1 cellular context compared by ENCODE assay signal in genomic region chr10:77926566-77927342, GRCh38.
TF ChIP-seq lines count a peak whose summit lies in the region.

Gene DLG5, minus strand, starts transcription at chr10:77926755. Its CDS starts 235 bp downstream, at chr10:77926520.

TF ChIP-seq in K562, 482 proteins besides CTCF, POLR2A, EP300 and RAD21 (continued from another document):
- TF ChIP-seq ZNF592 (IDR thresholded peaks at IDR 0.05) (no peak), ADNP (tag; IDR thresholded peaks at IDR 0.05) (no peak), SMARCE1 (IDR thresholded peaks at IDR 0.05) (no peak), SMAD4 (CRISPR knock-in tag; conservative IDR thresholded peaks at IDR 0.05) (peak; percentile 70), RCOR1 (IDR thresholded peaks at IDR 0.05; ENCODE audit: borderline replicate concordance in 1 of 2, low read depth in 2 of 2, low read length in 2 of 2) (peak in 1 of 2 experiments; percentile 2; a peak in 1 of 4 replicates), ZBTB17 (CRISPR knock-in tag; IDR thresholded peaks at IDR 0.05) (0 out of 2 replicates have a peak, but pooled peaks have one; percentile 30), PHF8 (IDR thresholded peaks at IDR 0.05; ENCODE audit: borderline replicate concordance, low read length) (peak; percentile 52; the same call in 1 of the 2 replicates)
- TF ChIP-seq, protein P1, sequence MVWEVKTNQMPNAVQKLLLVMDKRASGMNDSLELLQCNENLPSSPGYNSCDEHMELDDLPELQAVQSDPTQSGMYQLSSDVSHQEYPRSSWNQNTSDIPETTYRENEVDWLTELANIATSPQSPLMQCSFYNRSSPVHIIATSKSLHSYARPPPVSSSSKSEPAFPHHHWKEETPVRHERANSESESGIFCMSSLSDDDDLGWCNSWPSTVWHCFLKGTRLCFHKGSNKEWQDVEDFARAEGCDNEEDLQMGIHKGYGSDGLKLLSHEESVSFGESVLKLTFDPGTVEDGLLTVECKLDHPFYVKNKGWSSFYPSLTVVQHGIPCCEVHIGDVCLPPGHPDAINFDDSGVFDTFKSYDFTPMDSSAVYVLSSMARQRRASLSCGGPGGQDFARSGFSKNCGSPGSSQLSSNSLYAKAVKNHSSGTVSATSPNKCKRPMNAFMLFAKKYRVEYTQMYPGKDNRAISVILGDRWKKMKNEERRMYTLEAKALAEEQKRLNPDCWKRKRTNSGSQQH (CRISPR knock-in tag; IDR thresholded peaks at IDR 0.05) = no peak
- TF ChIP-seq, protein P2, sequence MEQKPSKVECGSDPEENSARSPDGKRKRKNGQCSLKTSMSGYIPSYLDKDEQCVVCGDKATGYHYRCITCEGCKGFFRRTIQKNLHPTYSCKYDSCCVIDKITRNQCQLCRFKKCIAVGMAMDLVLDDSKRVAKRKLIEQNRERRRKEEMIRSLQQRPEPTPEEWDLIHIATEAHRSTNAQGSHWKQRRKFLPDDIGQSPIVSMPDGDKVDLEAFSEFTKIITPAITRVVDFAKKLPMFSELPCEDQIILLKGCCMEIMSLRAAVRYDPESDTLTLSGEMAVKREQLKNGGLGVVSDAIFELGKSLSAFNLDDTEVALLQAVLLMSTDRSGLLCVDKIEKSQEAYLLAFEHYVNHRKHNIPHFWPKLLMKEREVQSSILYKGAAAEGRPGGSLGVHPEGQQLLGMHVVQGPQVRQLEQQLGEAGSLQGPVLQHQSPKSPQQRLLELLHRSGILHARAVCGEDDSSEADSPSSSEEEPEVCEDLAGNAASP (IDR thresholded peaks at IDR 0.05) = no peak
